14 cellular contexts compared by ENCODE assay signal in genomic region chr16:85602831-85603755, GRCh38. TPM values are rescaled to one million over a fixed set of nuclear protein-coding genes. Genes with fewer than 3 reads are reported as not detected.
DNase-seq lines count a peak whose midpoint lies in the region; ATAC-seq and TF ChIP-seq lines count a peak whose summit lies in the region.
"Had no signal": no experiment of that assay in that cellular context is flagged by ENCODE, and none has a peak within 500 bp of the region (broad histone marks: within the 10 kb centered on the region; RNA-seq: fewer than 3 reads in every experiment).

No MANE protein-coding gene starts in this region.

- ATAC-seq in GM23338, result no peak
- ATAC-seq in PC-3, result no peak
- no peak for ATAC-seq in stimulated activated naive CD8-positive, alpha-beta T cell treated with anti-CD3 and anti-CD28 coated beads, Interleukin-15, amount 100 ng/mL, for 72 hours
- ATAC-seq: activated CD8-positive, alpha-beta T cell treated with anti-CD3 and anti-CD28 coated beads for 36 hours had no signal

- no peak overlapping the region for H3K9ac ChIP-seq in PC-3 (ENCODE audit: low read length)

- peaks cover 75% of the 10 kb centered on the region for H3K4me1 ChIP-seq in GM23338 (ENCODE audit: insufficient read depth)
- no peaks in the 10 kb centered on the region for H3K4me1 ChIP-seq in PC-3 (ENCODE audit: insufficient read depth, low read length)
- peaks cover 2% of the 10 kb centered on the region for H3K4me1 ChIP-seq in osteoblast (ENCODE audit: insufficient read depth, low read length)

- H3K27me3 Mint-ChIP-seq in GM23338 (ENCODE audit: insufficient read depth, low read depth, poor library complexity) (peaks cover 31% of the 10 kb centered on the region), osteocyte (ENCODE audit: unreplicated experiment) (no peaks in the 10 kb centered on the region)
- H3K27me3 Mint-ChIP-seq in stimulated activated naive CD8-positive, alpha-beta T cell treated with anti-CD3 and anti-CD28 coated beads, Interleukin-15, amount 100 ng/mL, for 72 hours, result no peaks in the 10 kb centered on the region
- H3K27me3 Mint-ChIP-seq: activated CD8-positive, alpha-beta T cell treated with anti-CD3 and anti-CD28 coated beads for 36 hours had no signal

- no peaks in the 10 kb centered on the region for H3K36me3 ChIP-seq in GM23338 (ENCODE audit: insufficient read depth)
- H3K36me3 ChIP-seq in PC-3 (ENCODE audit: low read depth, low read length), result no peaks in the 10 kb centered on the region
- no peaks in the 10 kb centered on the region for H3K36me3 ChIP-seq in osteoblast (ENCODE audit: insufficient read depth, low read length)
- H3K36me3 ChIP-seq: thoracic aorta had no signal

- H3K4me2 ChIP-seq in GM23338 (peak overlapping the region; percentile 69; the same call in 1 of the 2 replicates), PC-3 (ENCODE audit: low read length) (no peak overlapping the region), osteoblast (ENCODE audit: insufficient read depth, low read length) (no peak overlapping the region)

- H3K9me3 ChIP-seq in PC-3 (ENCODE audit: low read length), result no peaks in the 10 kb centered on the region
- H3K9me3 ChIP-seq in osteoblast (ENCODE audit: low read depth, low read length), result no peaks in the 10 kb centered on the region
- H3K9me3 ChIP-seq: thoracic aorta had no signal

- peak overlapping the region; percentile 24; the same call in 1 of the 3 replicates for H3K4me3 Mint-ChIP-seq in GM23338
- H3K4me3 Mint-ChIP-seq in osteocyte (ENCODE audit: unreplicated experiment), result peak overlapping the region; percentile 44
- H3K4me3 Mint-ChIP-seq in stimulated activated naive CD8-positive, alpha-beta T cell treated with anti-CD3 and anti-CD28 coated beads, Interleukin-15, amount 100 ng/mL, for 72 hours, result no peak overlapping the region
- H3K4me3 Mint-ChIP-seq: activated CD8-positive, alpha-beta T cell treated with anti-CD3 and anti-CD28 coated beads for 36 hours; naive B cell had no signal

- no peaks in the 10 kb centered on the region for H3K9me2 ChIP-seq in GM23338 (ENCODE audit: insufficient read depth)
- H3K9me2 ChIP-seq in PC-3 (replicated peaks; ENCODE audit: low read length), result no peaks in the 10 kb centered on the region

- BruUV-seq in PC-3 (replicated peaks; lab: Mats Ljungman, UMichigan), result no TSS peak

- H3K4me3 ChIP-seq in GM23338 (no peak overlapping the region), PC-3 (ENCODE audit: low read length) (no peak overlapping the region), osteoblast (ENCODE audit: insufficient read depth, low read length) (no peak overlapping the region)
- H3K4me3 ChIP-seq: thoracic aorta had no signal

- H3K36me3 Mint-ChIP-seq in GM23338 (ENCODE audit: low read depth), result peaks cover 2% of the 10 kb centered on the region; the same call in 1 of the 3 replicates
- H3K36me3 Mint-ChIP-seq in osteocyte (ENCODE audit: unreplicated experiment), result no peaks in the 10 kb centered on the region
- H3K36me3 Mint-ChIP-seq: naive B cell had no signal

- H3K27me3 ChIP-seq in GM23338 (ENCODE audit: insufficient read depth) (no peaks in the 10 kb centered on the region), PC-3 (ENCODE audit: low read length) (no peaks in the 10 kb centered on the region), osteoblast (ENCODE audit: insufficient read depth, low read length) (no peaks in the 10 kb centered on the region)

- peak; percentile 82 for DNase-seq in COR-L47 (lab: John Stamatoyannopoulos, UW)
- DNase-seq in GM23338 (ENCODE audit: low spot score), result no peak
- peak; percentile 72 for DNase-seq in SHP77 treated with DMSO at 0.1 percent for 48 hours (lab: John Stamatoyannopoulos, UW)
- no peak for DNase-seq in osteocyte (ENCODE audit: extremely low spot score, unreplicated experiment)
- DNase-seq in PC-3, result no peak
- DNase-seq in stimulated activated naive CD8-positive, alpha-beta T cell treated with anti-CD3 and anti-CD28 coated beads, Interleukin-15, amount 100 ng/mL, for 72 hours, result no peak
- DNase-seq in stimulated activated CD8-positive, alpha-beta memory T cell treated with anti-CD3 and anti-CD28 coated beads, Interleukin-4, amount 100 ng/mL, for 48 hours, result no peak
- DNase-seq in osteoblast (ENCODE audit: insufficient read length, low spot score, missing footprints), result no peak
- DNase-seq: activated CD8-positive, alpha-beta T cell treated with anti-CD3 and anti-CD28 coated beads for 36 hours; DND-41; MV-4-11; naive B cell; stimulated activated CD4-positive, alpha-beta T cell treated with anti-CD3 and anti-CD28 coated beads, Interleukin-2, amount 100 ng/mL, for 48 hours had no signal

- no peak overlapping the region for H2AFZ ChIP-seq in GM23338
- H2AFZ ChIP-seq in PC-3 (ENCODE audit: low read length), result no peak overlapping the region
- no peak overlapping the region for H2AFZ ChIP-seq in osteoblast (ENCODE audit: low read length)

- POLR2A ChIA-PET in PC-3 (lab: Charles Lee; ENCODE audit: unreplicated experiment), result no interaction called here

- H3F3A ChIP-seq in GM23338 (replicated peaks; ENCODE audit: low read depth) (peaks cover 15% of the 10 kb centered on the region; the same call in 1 of the 2 replicates), PC-3 (ENCODE audit: low read length, unreplicated experiment) (no peaks in the 10 kb centered on the region)

- peak in 1 of 2 experiments; percentile 38; a peak in 2 of 4 replicates for TF ChIP-seq CTCF in GM23338 (conservative IDR thresholded peaks at IDR 0.05; ENCODE audit: low read depth in 2 of 2)
- no peak for TF ChIP-seq CTCF in osteocyte (IDR thresholded peaks at IDR 0.05)
- no peak for TF ChIP-seq CTCF in PC-3 (conservative IDR thresholded peaks at IDR 0.05; ENCODE audit: low read depth, low read length)
- TF ChIP-seq CTCF in osteoblast (IDR thresholded peaks at IDR 0.05; ENCODE audit: extremely low read depth, low read depth, low read length), result no peak

- H3K4me1 Mint-ChIP-seq in GM23338 (peaks cover 78% of the 10 kb centered on the region), osteocyte (ENCODE audit: unreplicated experiment) (peaks cover 57% of the 10 kb centered on the region)
- H3K4me1 Mint-ChIP-seq in stimulated activated naive CD8-positive, alpha-beta T cell treated with anti-CD3 and anti-CD28 coated beads, Interleukin-15, amount 100 ng/mL, for 72 hours, result peaks cover 53% of the 10 kb centered on the region

- H3K9me3 Mint-ChIP-seq in GM23338 (no peaks in the 10 kb centered on the region), osteocyte (ENCODE audit: unreplicated experiment) (no peaks in the 10 kb centered on the region)
- H3K9me3 Mint-ChIP-seq in stimulated activated naive CD8-positive, alpha-beta T cell treated with anti-CD3 and anti-CD28 coated beads, Interleukin-15, amount 100 ng/mL, for 72 hours, result no peaks in the 10 kb centered on the region
- H3K9me3 Mint-ChIP-seq: activated CD8-positive, alpha-beta T cell treated with anti-CD3 and anti-CD28 coated beads for 36 hours; naive B cell had no signal

- H3K79me2 ChIP-seq in GM23338 (replicated peaks; ENCODE audit: insufficient read depth) (peaks cover 30% of the 10 kb centered on the region), PC-3 (ENCODE audit: low read length) (no peaks in the 10 kb centered on the region), osteoblast (ENCODE audit: insufficient read depth, low read length) (peaks cover 82% of the 10 kb centered on the region)

- no peak overlapping the region for H3K27ac ChIP-seq in GM23338 (ENCODE audit: low read depth)
- no peak overlapping the region for H3K27ac ChIP-seq in PC-3 (ENCODE audit: low read length)
- H3K27ac ChIP-seq in osteoblast (ENCODE audit: low read depth, low read length), result no peak overlapping the region
- H3K27ac ChIP-seq: thoracic aorta had no signal

- CTCF ChIA-PET in PC-3 (lab: Charles Lee), result interaction anchor here (0.5 kb wide), 1 partner anchor 99 kb away, joined by 3 read pairs; no protein-coding TSS in a partner anchor

- H4K20me1 ChIP-seq in GM23338 (replicated peaks; ENCODE audit: insufficient read depth), result no peaks in the 10 kb centered on the region; the same call in 1 of the 2 replicates
- no peaks in the 10 kb centered on the region for H4K20me1 ChIP-seq in PC-3 (ENCODE audit: low read length)
- H4K20me1 ChIP-seq in osteoblast (ENCODE audit: insufficient read depth, low read length), result peaks cover 88% of the 10 kb centered on the region

- peak overlapping the region; percentile 58 for H3K27ac Mint-ChIP-seq in GM23338
- H3K27ac Mint-ChIP-seq in osteocyte (ENCODE audit: unreplicated experiment), result peak overlapping the region; percentile 86
- peak overlapping the region in 1 of 2 donors; percentile 89 for H3K27ac Mint-ChIP-seq in stimulated activated naive CD8-positive, alpha-beta T cell treated with anti-CD3 and anti-CD28 coated beads, Interleukin-15, amount 100 ng/mL, for 72 hours
- H3K27ac Mint-ChIP-seq: activated CD8-positive, alpha-beta T cell treated with anti-CD3 and anti-CD28 coated beads for 36 hours had no signal

- intact Hi-C loops in PC-3 (cut with micrococcal nuclease), result no loop called here

TF ChIP-seq in GM23338, 12 proteins besides CTCF, POLR2A, EP300 and RAD21 (continues in another document):
- TF ChIP-seq ZNF114 (CRISPR knock-in tag; IDR thresholded peaks at IDR 0.05) (no peak), EZH2phosphoT487 (IDR thresholded peaks at IDR 0.05; ENCODE audit: unreplicated experiment) (no peak)

RNA-seq across cellular contexts. Expression of gene GSE1, which starts 10.0 kb away (rescaled TPM):
- 118 and 135 TPM in 2 replicates for total RNA-seq in GM23338 (2014; rRNA removed; shearing (Covaris generic))
- polyA plus RNA-seq in GM23338 (2016; fragmentation: Nextera tagmentation; extraction: Ambion mirVana), result 32.4 and 34.0 TPM in 2 replicates
- total RNA-seq in osteocyte (57.3 and 64.1 TPM in 2 replicates), PC-3 (2014; rRNA removed) (38.4 and 60.8 TPM in 2 replicates), osteoblast (49.6 and 55.7 TPM in 2 replicates)

Comparison
In these comparisons a context has a peak if more than half of its experiments do, and no peak if none do; other contexts are left out.
1. DNase-seq: peak in COR-L47 (single experiment) and SHP77 treated with DMSO at 0.1 percent for 48 hours (single experiment); none in GM23338 (single experiment), osteocyte (single experiment), PC-3 (single experiment), stimulated activated naive CD8-positive, alpha-beta T cell treated with anti-CD3 and anti-CD28 coated beads, Interleukin-15, amount 100 ng/mL, for 72 hours (0 of 2), stimulated activated CD8-positive, alpha-beta memory T cell treated with anti-CD3 and anti-CD28 coated beads, Interleukin-4, amount 100 ng/mL, for 48 hours (single experiment) and osteoblast (single experiment).
2. H3K4me3 Mint-ChIP-seq: peak in GM23338 (single experiment) and osteocyte (single experiment); none in stimulated activated naive CD8-positive, alpha-beta T cell treated with anti-CD3 and anti-CD28 coated beads, Interleukin-15, amount 100 ng/mL, for 72 hours (0 of 2).